8 cellular contexts compared by ENCODE assay signal in genomic region chr9:20552874-20553624, GRCh38.
A peak's percentile ranks its signal among the peaks of the same experiment; 100 is the strongest.
DNase-seq lines count a peak whose midpoint lies in the region; ATAC-seq and TF ChIP-seq lines count a peak whose summit lies in the region.

No MANE protein-coding gene starts in this region.

- DNase-seq in BJ (ENCODE audit: low read depth) (no peak), SK-MEL-5 (ENCODE audit: low read depth, low spot score) (peak; percentile 58), immature natural killer cell (peak in 2 of 3 donors; percentile 5 to 11), SK-N-DZ (ENCODE audit: low spot score) (no peak), amniotic stem cell (lab: John Stamatoyannopoulos, UW) (no peak), HK-2 (ENCODE audit: unreplicated experiment) (no peak)
- no peak for DNase-seq in stimulated activated CD4-positive, alpha-beta T cell treated with anti-CD3 and anti-CD28 coated beads, Interleukin-2, amount 100 ng/mL, for 24 hours

- ATAC-seq in GM19467 (IDR thresholded peaks at IDR 0.05; ENCODE audit: unreplicated experiment) = peak; percentile 39

- peak overlapping the region; percentile 16 to 67 (median 20) for H3K4me3 Mint-ChIP-seq in immature natural killer cell

- POLR2A ChIA-PET in BJ (lab: Charles Lee) = interaction anchor here (0.6 kb wide), 1 partner anchor 171 kb away, joined by 8 read pairs; no protein-coding TSS in a partner anchor

- H3K27me3 ChIP-seq in BJ (ENCODE audit: control insufficient read depth, insufficient read depth, low read length) = no peaks in the 10 kb centered on the region

- no peaks in the 10 kb centered on the region for H3K36me3 Mint-ChIP-seq in immature natural killer cell

- H3K4me1 Mint-ChIP-seq in immature natural killer cell = peaks cover 56 to 72% of the 10 kb centered on the region in 2 donors

- in situ Hi-C loops in SK-MEL-5 (cut with HindIII; ENCODE audit: low pct_unique_long_range_greater_than_20kb, low sequenced_read_pairs) = no loop called here

- H3K36me3 ChIP-seq in BJ (ENCODE audit: control insufficient read depth, insufficient read depth, low read length) = no peaks in the 10 kb centered on the region

- CTCF ChIA-PET in BJ (lab: Yijun Ruan, JAX) = interaction anchor here (0.8 to 1.5 kb wide), 7 partner anchors 17 to 388 kb away, joined by 3 to 6 read pairs (median 3); no protein-coding TSS in a partner anchor

- H3K27ac Mint-ChIP-seq in immature natural killer cell = peak overlapping the region in 5 of 6 donors; percentile 3 to 74 (median 11)

- no peak overlapping the region for H3K4me3 ChIP-seq in BJ (ENCODE audit: low read depth, low read length)

- H3K9me3 Mint-ChIP-seq in immature natural killer cell = no peaks in the 10 kb centered on the region

- H3K27me3 Mint-ChIP-seq in immature natural killer cell (ENCODE audit: low read depth in 3 of 3) = peaks cover 0 to 2% (median 2%) of the 10 kb centered on the region in 3 donors

- peak; percentile 27 for TF ChIP-seq CTCF in BJ (IDR thresholded peaks at IDR 0.05; ENCODE audit: insufficient read depth, low read depth, low read length)

Comparison
In these comparisons a context has a peak if more than half of its experiments do, and no peak if none do; other contexts are left out.
1. DNase-seq: peak in SK-MEL-5 (single experiment) and immature natural killer cell (2 of 3); none in BJ (single experiment), SK-N-DZ (single experiment), amniotic stem cell (single experiment), HK-2 (single experiment) and stimulated activated CD4-positive, alpha-beta T cell treated with anti-CD3 and anti-CD28 coated beads, Interleukin-2, amount 100 ng/mL, for 24 hours (0 of 2).